ENCODE assay signal across 1 cellular context in the genomic region with DNA sequence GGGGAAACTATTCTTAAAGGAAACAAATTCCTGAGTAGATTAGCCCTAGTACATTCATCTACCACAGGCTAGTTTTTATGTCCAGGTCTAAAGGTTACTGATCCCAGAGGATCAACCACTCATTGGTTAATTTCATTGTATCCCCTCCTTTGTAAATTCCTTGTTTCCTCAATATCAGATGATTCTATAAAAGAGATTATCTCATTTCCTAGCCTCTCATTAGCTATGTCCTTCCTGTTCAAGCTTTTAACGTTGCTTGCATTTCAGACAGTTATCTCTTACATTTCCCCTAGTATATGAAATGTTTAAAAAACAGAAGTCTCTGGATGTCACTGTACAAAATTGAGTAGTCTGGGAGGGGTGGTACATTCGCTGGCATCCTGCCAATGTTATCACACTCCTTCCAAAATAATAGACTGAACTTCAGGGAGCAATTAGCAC.
TF ChIP-seq lines count a peak whose summit lies in the region.

No MANE protein-coding gene starts in this region.

TF ChIP-seq in HepG2, 621 proteins besides CTCF, POLR2A, EP300 and RAD21:
- TF ChIP-seq LCORL (IDR thresholded peaks at IDR 0.05): 0 out of 2 replicates have a peak, but pooled peaks have one; percentile 50
- TF ChIP-seq LCORL (CRISPR knock-in tag; IDR thresholded peaks at IDR 0.05): no peak
- TF ChIP-seq, protein P1, sequence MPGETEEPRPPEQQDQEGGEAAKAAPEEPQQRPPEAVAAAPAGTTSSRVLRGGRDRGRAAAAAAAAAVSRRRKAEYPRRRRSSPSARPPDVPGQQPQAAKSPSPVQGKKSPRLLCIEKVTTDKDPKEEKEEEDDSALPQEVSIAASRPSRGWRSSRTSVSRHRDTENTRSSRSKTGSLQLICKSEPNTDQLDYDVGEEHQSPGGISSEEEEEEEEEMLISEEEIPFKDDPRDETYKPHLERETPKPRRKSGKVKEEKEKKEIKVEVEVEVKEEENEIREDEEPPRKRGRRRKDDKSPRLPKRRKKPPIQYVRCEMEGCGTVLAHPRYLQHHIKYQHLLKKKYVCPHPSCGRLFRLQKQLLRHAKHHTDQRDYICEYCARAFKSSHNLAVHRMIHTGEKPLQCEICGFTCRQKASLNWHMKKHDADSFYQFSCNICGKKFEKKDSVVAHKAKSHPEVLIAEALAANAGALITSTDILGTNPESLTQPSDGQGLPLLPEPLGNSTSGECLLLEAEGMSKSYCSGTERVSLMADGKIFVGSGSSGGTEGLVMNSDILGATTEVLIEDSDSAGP (CRISPR knock-in tag; IDR thresholded peaks at IDR 0.05; ENCODE audit: borderline replicate concordance): no peak
